18 cellular contexts compared by ENCODE assay signal in genomic region chr16:48903054-48903453, GRCh38.
DNase-seq lines count a peak whose midpoint lies in the region; ATAC-seq, FAIRE-seq and TF ChIP-seq lines count a peak whose summit lies in the region.
"Had no signal": no experiment of that assay in that cellular context is flagged by ENCODE, and none has a peak within 500 bp of the region (broad histone marks: within the 10 kb centered on the region; RNA-seq: fewer than 3 reads in every experiment).

No MANE protein-coding gene starts in this region.

- H3K4me2 ChIP-seq in H9 (ENCODE audit: insufficient read depth, insufficient read length, low read length) (no peak overlapping the region), GM12878 (ENCODE audit: control insufficient read depth, insufficient read depth) (peak overlapping the region; percentile 38; the same call in 1 of the 2 replicates), mesendoderm (ENCODE audit: low read length) (no peak overlapping the region)
- H3K4me2 ChIP-seq: BLaER1 treated with 17β-estradiol and CSF1 and Interleukin-3, amounts not matched to agents 10 nM and 100 nM had no signal

- no peak overlapping the region for H3K4ac ChIP-seq in H9 (ENCODE audit: low read depth, low read length)
- H3K4ac ChIP-seq in mesendoderm (ENCODE audit: low read depth, low read length), result no peak overlapping the region

- no peaks in the 10 kb centered on the region for H3K36me3 Mint-ChIP-seq in H9 (ENCODE audit: insufficient read depth in 1 of 3, low read depth in 3 of 3)
- H3K36me3 Mint-ChIP-seq: IgD-negative memory B cell had no signal

- no peak for FAIRE-seq in GM12878 (lab: Jason Lieb, UNC)
- FAIRE-seq: A204.1, HTR-8/SVneo had no signal

- H3K4me1 Mint-ChIP-seq in H9, result peaks cover 31 to 43% of the 10 kb centered on the region in 2 experiments
- H3K4me1 Mint-ChIP-seq: IgD-negative memory B cell had no signal

- H3K23ac ChIP-seq in H9 (ENCODE audit: insufficient read length, low read depth, low read length) (no peak overlapping the region), mesendoderm (ENCODE audit: low read length) (no peak overlapping the region)

- H3K18ac ChIP-seq in H9 (ENCODE audit: insufficient read length, low read depth, low read length), result no peak overlapping the region
- no peak overlapping the region for H3K18ac ChIP-seq in mesendoderm (ENCODE audit: low read length)

- H3K9ac ChIP-seq in H9 (ENCODE audit: extremely low read depth, insufficient read length, low read length) (no peak overlapping the region), GM12878 (ENCODE audit: control insufficient read depth, insufficient read depth, low read length) (no peak overlapping the region), mesendoderm (ENCODE audit: low read length) (no peak overlapping the region)
- H3K9ac ChIP-seq: BLaER1 treated with 17β-estradiol and CSF1 and Interleukin-3, amounts not matched to agents 10 nM and 100 nM had no signal

- no peak overlapping the region for H2BK20ac ChIP-seq in H9 (ENCODE audit: low read depth, low read length, poor library complexity, severe bottlenecking)

- whole genome bisulfite sequencing in H9 (ENCODE audit: extremely low coverage, insufficient read length, low lambda C conversion rate), result no CpG with 5 or more reads among the region's 7 CpGs
- 20% methylated on average over 7 of the region's 7 CpGs for WGBS in GM12878 (ENCODE audit: insufficient coverage, insufficient replicate concordance, low lambda C conversion rate, missing lambda C conversion rate)
- no CpG with 5 or more reads among the region's 7 CpGs for WGBS in mesendoderm (ENCODE audit: extremely low coverage, insufficient coverage, low lambda C conversion rate)

- no peaks in the 10 kb centered on the region for H3K9me3 Mint-ChIP-seq in H9

- no peak for TF ChIP-seq RAD21 in GM12878 (IDR thresholded peaks at IDR 0.05; ENCODE audit: insufficient read depth, low read depth, low read length)

- no peak overlapping the region for H3K4me3 Mint-ChIP-seq in H9

- CTCF ChIA-PET in GM12878 (lab: Yijun Ruan, JAX), result interaction anchor here (1.3 to 2.1 kb wide), 2 partner anchors 9 to 40 kb away, joined by 4 to 13 read pairs; no protein-coding TSS in a partner anchor

- DNase-seq in NCI-H2171 treated with DMSO at 0.1 percent for 48 hours (lab: John Stamatoyannopoulos, UW) (peak; percentile 29), NCI-H2171 (lab: John Stamatoyannopoulos, UW) (no peak), H9 (peak; percentile 57), GM12878 (ENCODE audit: low read depth, low spot score) (no peak), mesendoderm (peak; percentile 42), KG1 (lab: John Stamatoyannopoulos, UW) (no peak), Peyer's patch (no peak)
- DNase-seq: NCI-H2029 treated with DMSO at 0.1 percent for 48 hours, NCI-H226, NCI-H524 treated with DMSO at 0.1 percent for 48 hours, PC-3, SJCRH30 had no signal

- H4K91ac ChIP-seq in H9 (ENCODE audit: insufficient read length, low read depth, low read length), result no peak overlapping the region

- TF ChIP-seq CTCF in H9 (conservative IDR thresholded peaks at IDR 0.05) (peak; percentile 37; the same call in 2 of the 3 replicates), GM12878 (IDR thresholded peaks at IDR 0.05 in 2 of 3, conservative IDR thresholded peaks at IDR 0.05 in 1 of 3; ENCODE audit: control insufficient read depth in 2 of 3, extremely low read depth in 1 of 3, insufficient read depth in 1 of 3, low read depth in 3 of 3, low read length in 3 of 3) (no peak), Peyer's patch (IDR thresholded peaks at IDR 0.05) (no peak)

- SMC1A ChIA-PET in GM12878 (lab: Charles Lee; ENCODE audit: uncharacterized antibody, unreplicated experiment), result no interaction called here

- H3K56ac ChIP-seq in H9 (ENCODE audit: insufficient read length, low read depth, low read length), result no peak overlapping the region
- no peak overlapping the region for H3K56ac ChIP-seq in mesendoderm (ENCODE audit: low read length)

- H4K20me1 ChIP-seq in H9 (ENCODE audit: control insufficient read depth, insufficient read depth, insufficient read length) (no peaks in the 10 kb centered on the region), GM12878 (ENCODE audit: control insufficient read depth, insufficient read depth) (no peaks in the 10 kb centered on the region)
- H4K20me1 ChIP-seq: BLaER1 treated with 17β-estradiol and CSF1 and Interleukin-3, amounts not matched to agents 10 nM and 100 nM had no signal

- H2AFZ ChIP-seq in H9 (ENCODE audit: low read length) (no peak overlapping the region), GM12878 (ENCODE audit: control insufficient read depth, low read depth, low read length) (no peak overlapping the region)

- H3K79me2 ChIP-seq in H9 (ENCODE audit: insufficient read depth, low read length) (no peaks in the 10 kb centered on the region), GM12878 (ENCODE audit: control insufficient read depth, insufficient read depth, low read length) (no peaks in the 10 kb centered on the region), mesendoderm (ENCODE audit: control insufficient read depth, insufficient read depth, low read length) (no peaks in the 10 kb centered on the region)

- no TSS peak for BruUV-seq in GM12878 (replicated peaks; lab: Mats Ljungman, UMichigan)

- no peak overlapping the region for H3K27ac ChIP-seq in H9 (ENCODE audit: insufficient read length, low read depth, low read length)
- no peak overlapping the region for H3K27ac ChIP-seq in GM12878 (ENCODE audit: control insufficient read depth, insufficient read depth)
- no peak overlapping the region for H3K27ac ChIP-seq in mesendoderm (ENCODE audit: low read depth, low read length)
- no peak overlapping the region for H3K27ac ChIP-seq in Peyer's patch
- H3K27ac ChIP-seq: BLaER1 treated with 17β-estradiol and CSF1 and Interleukin-3, amounts not matched to agents 10 nM and 100 nM; HL-60; SJCRH30 had no signal

- H2AK5ac ChIP-seq in H9 (ENCODE audit: insufficient read length, low read length), result no peak overlapping the region
- H2AK5ac ChIP-seq in mesendoderm (ENCODE audit: low read length), result no peak overlapping the region

- no peak overlapping the region for H3K4me3 ChIP-seq in GM12878
- H3K4me3 ChIP-seq in mesendoderm (ENCODE audit: low read length), result no peak overlapping the region
- H3K4me3 ChIP-seq in Peyer's patch, result no peak overlapping the region
- H3K4me3 ChIP-seq: BLaER1 treated with 17β-estradiol and CSF1 and Interleukin-3, amounts not matched to agents 10 nM and 100 nM; SJCRH30 had no signal

- no peak for TF ChIP-seq EP300 in GM12878 (IDR thresholded peaks at IDR 0.05; ENCODE audit: borderline replicate concordance in 1 of 2, control insufficient read depth in 1 of 2, low read depth in 2 of 2, low read length in 2 of 2)

- H3K36me3 ChIP-seq in GM12878 (ENCODE audit: control insufficient read depth in 2 of 2, insufficient read depth in 2 of 2, low read length in 1 of 2) (no peaks in the 10 kb centered on the region), mesendoderm (ENCODE audit: control insufficient read depth, insufficient read depth, low read length) (no peaks in the 10 kb centered on the region), Peyer's patch (no peaks in the 10 kb centered on the region)
- H3K36me3 ChIP-seq: BLaER1 treated with 17β-estradiol and CSF1 and Interleukin-3, amounts not matched to agents 10 nM and 100 nM; SJCRH30 had no signal

- H3K4me1 ChIP-seq in H9 (ENCODE audit: insufficient read depth, low read length) (peaks cover 4% of the 10 kb centered on the region; the same call in 1 of the 2 replicates), GM12878 (ENCODE audit: control insufficient read depth, insufficient read depth, low read length) (peaks cover 24% of the 10 kb centered on the region), mesendoderm (ENCODE audit: control insufficient read depth, low read depth, low read length) (no peaks in the 10 kb centered on the region), Peyer's patch (no peaks in the 10 kb centered on the region)
- H3K4me1 ChIP-seq: BLaER1 treated with 17β-estradiol and CSF1 and Interleukin-3, amounts not matched to agents 10 nM and 100 nM; SJCRH30 had no signal

- no peak overlapping the region for H4K5ac ChIP-seq in H9 (ENCODE audit: insufficient read length, low read depth, low read length)
- H4K5ac ChIP-seq in mesendoderm (ENCODE audit: low read length), result no peak overlapping the region

- RAD21 ChIA-PET in GM12878 (lab: Charles Lee; ENCODE audit: unreplicated experiment), result interaction anchor here (2.4 kb wide), 1 partner anchor 9 kb away, joined by 6 read pairs; no protein-coding TSS in a partner anchor

- ATAC-seq in GM12878, result no peak
- ATAC-seq in GM21367 (IDR thresholded peaks at IDR 0.05; ENCODE audit: unreplicated experiment), result no peak
- ATAC-seq: PC-3 had no signal

- H2BK120ac ChIP-seq in H9 (ENCODE audit: low read depth, low read length, poor library complexity, severe bottlenecking) (no peak overlapping the region), mesendoderm (ENCODE audit: low read depth, low read length) (no peak overlapping the region)

- no peak overlapping the region for H2BK12ac ChIP-seq in H9 (ENCODE audit: insufficient read length, low read depth, low read length)

- in situ Hi-C loops in GM12878 (cut with MboI), result no loop called here

- H3K23me2 ChIP-seq in H9 (ENCODE audit: insufficient read length, low read depth, low read length, poor library complexity, severe bottlenecking), result no peaks in the 10 kb centered on the region

- intact Hi-C loops in GM12878 (cut with micrococcal nuclease; ENCODE audit: unreplicated experiment), result no loop called here

- POLR2A ChIA-PET in GM12878 (lab: Charles Lee), result no interaction called here

- H3K14ac ChIP-seq in H9 (ENCODE audit: insufficient read depth, low read length), result no peak overlapping the region

- TF ChIP-seq POLR2A in GM12878 (IDR thresholded peaks at IDR 0.05; ENCODE audit: low read depth, low read length), result no peak
- no peak for TF ChIP-seq POLR2A in Peyer's patch (IDR thresholded peaks at IDR 0.05)

- H3K9me3 ChIP-seq in H9 (ENCODE audit: control insufficient read depth, low read depth, low read length) (no peaks in the 10 kb centered on the region), GM12878 (replicated peaks; ENCODE audit: control insufficient read depth, insufficient read depth, low read length) (no peaks in the 10 kb centered on the region; the same call in 2 of the 3 replicates), Peyer's patch (no peaks in the 10 kb centered on the region)
- H3K9me3 ChIP-seq: BLaER1 treated with 17β-estradiol and CSF1 and Interleukin-3, amounts not matched to agents 10 nM and 100 nM; SJCRH30 had no signal

- no peaks in the 10 kb centered on the region for H3K27me3 ChIP-seq in H9 (ENCODE audit: insufficient read depth, low read length)
- no peaks in the 10 kb centered on the region; a peak in 1 of 4 replicates for H3K27me3 ChIP-seq in GM12878 (replicated peaks in 1 of 2; ENCODE audit: control insufficient read depth in 2 of 2, insufficient read depth in 2 of 2, low read length in 1 of 2)
- no peaks in the 10 kb centered on the region for H3K27me3 ChIP-seq in mesendoderm (ENCODE audit: insufficient read depth, low read length, poor library complexity)
- no peaks in the 10 kb centered on the region for H3K27me3 ChIP-seq in Peyer's patch
- H3K27me3 ChIP-seq: BLaER1 treated with 17β-estradiol and CSF1 and Interleukin-3, amounts not matched to agents 10 nM and 100 nM had no signal

- H2BK5ac ChIP-seq in H9 (ENCODE audit: insufficient read length, low read length) (no peak overlapping the region), mesendoderm (ENCODE audit: low read length) (no peak overlapping the region)

- H3K27me3 Mint-ChIP-seq in H9 (ENCODE audit: low read depth), result no peaks in the 10 kb centered on the region; the same call in 1 of the 2 replicates

- H3T11ph ChIP-seq in H9 (ENCODE audit: low read length), result no peak overlapping the region

- no peak overlapping the region for H4K8ac ChIP-seq in H9 (replicated peaks; ENCODE audit: insufficient read length, low read depth, low read length)
- H4K8ac ChIP-seq in mesendoderm (ENCODE audit: low read depth, low read length), result no peak overlapping the region

- no peak overlapping the region for H3K27ac Mint-ChIP-seq in H9
- H3K27ac Mint-ChIP-seq: IgD-negative memory B cell had no signal

- no peak overlapping the region for H2BK15ac ChIP-seq in H9 (ENCODE audit: low read depth, low read length)
- H2BK15ac ChIP-seq in mesendoderm (replicated peaks; ENCODE audit: low read depth), result no peak overlapping the region

- H3K79me1 ChIP-seq in H9 (ENCODE audit: insufficient read depth, low read depth, low read length, poor library complexity, severe bottlenecking) (no peaks in the 10 kb centered on the region), mesendoderm (ENCODE audit: low read length) (no peaks in the 10 kb centered on the region)

Comparison
In these comparisons a context has a peak if more than half of its experiments do, and no peak if none do; other contexts are left out.
1. DNase-seq: peak in NCI-H2171 treated with DMSO at 0.1 percent for 48 hours (single experiment), H9 (single experiment) and mesendoderm (single experiment); none in NCI-H2171 (single experiment), GM12878 (single experiment), KG1 (single experiment) and Peyer's patch (0 of 3).